1 cellular context compared by ENCODE assay signal in genomic region chr16:11264155-11264832, GRCh38.
TF ChIP-seq lines count a peak whose summit lies in the region.

No MANE protein-coding gene starts in this region.

TF ChIP-seq in GM12878, 131 proteins besides CTCF, POLR2A, EP300 and RAD21:
- no peak for TF ChIP-seq BMI1 (IDR thresholded peaks at IDR 0.05; ENCODE audit: borderline replicate concordance)
- TF ChIP-seq DPF2 (IDR thresholded peaks at IDR 0.05) = peak; percentile 35; the same call in 1 of the 2 replicates
- TF ChIP-seq, protein P1, sequence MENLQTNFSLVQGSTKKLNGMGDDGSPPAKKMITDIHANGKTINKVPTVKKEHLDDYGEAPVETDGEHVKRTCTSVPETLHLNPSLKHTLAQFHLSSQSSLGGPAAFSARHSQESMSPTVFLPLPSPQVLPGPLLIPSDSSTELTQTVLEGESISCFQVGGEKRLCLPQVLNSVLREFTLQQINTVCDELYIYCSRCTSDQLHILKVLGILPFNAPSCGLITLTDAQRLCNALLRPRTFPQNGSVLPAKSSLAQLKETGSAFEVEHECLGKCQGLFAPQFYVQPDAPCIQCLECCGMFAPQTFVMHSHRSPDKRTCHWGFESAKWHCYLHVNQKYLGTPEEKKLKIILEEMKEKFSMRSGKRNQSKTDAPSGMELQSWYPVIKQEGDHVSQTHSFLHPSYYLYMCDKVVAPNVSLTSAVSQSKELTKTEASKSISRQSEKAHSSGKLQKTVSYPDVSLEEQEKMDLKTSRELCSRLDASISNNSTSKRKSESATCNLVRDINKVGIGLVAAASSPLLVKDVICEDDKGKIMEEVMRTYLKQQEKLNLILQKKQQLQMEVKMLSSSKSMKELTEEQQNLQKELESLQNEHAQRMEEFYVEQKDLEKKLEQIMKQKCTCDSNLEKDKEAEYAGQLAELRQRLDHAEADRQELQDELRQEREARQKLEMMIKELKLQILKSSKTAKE (IDR thresholded peaks at IDR 0.05; ENCODE audit: low read depth, poor library complexity, severe bottlenecking) = peak; percentile 11
- 0 out of 2 replicates have a peak, but pooled peaks have one; percentile 2 for TF ChIP-seq IRF4 (IDR thresholded peaks at IDR 0.05; ENCODE audit: low read depth, low read length)
- 0 out of 2 replicates have a peak, but pooled peaks have one; percentile 50 for TF ChIP-seq NR2F1 (conservative IDR thresholded peaks at IDR 0.05)
- TF ChIP-seq NFYA (IDR thresholded peaks at IDR 0.05; ENCODE audit: borderline replicate concordance, low read depth, low read length) = no peak
- peak; percentile 91 for TF ChIP-seq SPI1 (IDR thresholded peaks at IDR 0.05; ENCODE audit: borderline replicate concordance, insufficient read depth, low read depth, low read length)
- no peak for TF ChIP-seq CEBPB (IDR thresholded peaks at IDR 0.05; ENCODE audit: borderline replicate concordance in 1 of 2, low read depth in 2 of 2, low read length in 2 of 2)
- no peak for TF ChIP-seq CREM (IDR thresholded peaks at IDR 0.05; ENCODE audit: low read depth)
- TF ChIP-seq ZNF217 (IDR thresholded peaks at IDR 0.05) = peak; percentile 81
- 0 out of 2 replicates have a peak, but pooled peaks have one; percentile 53 for TF ChIP-seq NKRF (conservative IDR thresholded peaks at IDR 0.05)
- TF ChIP-seq NBN (IDR thresholded peaks at IDR 0.05) = 0 out of 2 replicates have a peak, but pooled peaks have one; percentile 47
